16 cellular contexts compared by ENCODE assay signal in the genomic region with DNA sequence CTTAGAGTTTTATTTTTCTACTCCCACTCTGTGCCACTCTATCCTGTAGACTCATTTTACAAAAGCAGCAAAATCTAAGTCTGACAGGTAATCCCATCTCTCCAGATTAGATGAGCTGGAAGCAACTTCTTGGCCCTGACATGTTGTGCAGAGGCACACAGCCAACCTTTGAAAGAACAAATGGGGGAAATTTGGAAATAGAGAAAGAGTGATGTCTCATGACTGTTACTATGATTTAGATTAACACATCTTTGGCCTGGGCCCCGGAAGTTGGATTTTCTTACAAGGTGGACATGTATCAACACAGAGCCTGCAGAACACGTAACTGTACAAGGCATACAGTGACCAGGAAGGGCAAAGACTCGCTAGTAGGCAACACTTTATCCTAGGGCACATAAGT.
"Had no signal": no experiment of that assay in that cellular context is flagged by ENCODE, and none has a peak within 500 bp of the region (broad histone marks: within the 10 kb centered on the region; RNA-seq: fewer than 3 reads in every experiment).

No MANE protein-coding gene starts in this region.

- ATAC-seq: body of pancreas; effector memory CD8-positive, alpha-beta T cell; heart left ventricle; stimulated activated naive B cell treated with anti-CD40 and anti-IgM and Interleukin-4, amounts not matched to agents 10 μg/mL and 1 μg/mL and 100 μg/mL, for 72 hours had no signal

- H3K4me1 ChIP-seq: body of pancreas, esophagus muscularis mucosa, right atrium auricular region had no signal

- DNase-seq: activated effector memory CD4-positive, alpha-beta T cell treated with Interleukin-2 at 50 U/mL for 16 hours; activated T-cell treated with anti-CD3 and anti-CD28 coated beads, Interleukin-2, amount 50 U/mL, for 24 hours; body of pancreas; cerebellar nuclear complex; effector memory CD8-positive, alpha-beta T cell; heart left ventricle; islet precursor cell; small intestine; stimulated activated naive B cell treated with anti-CD40 and anti-IgM and Interleukin-4, amounts not matched to agents 10 μg/mL and 1 μg/mL and 100 μg/mL, for 72 hours; substantia nigra; T-helper 2 cell; trophoblast cell had no signal

- H3K36me3 ChIP-seq: esophagus muscularis mucosa, heart left ventricle, right atrium auricular region had no signal

- H3K27me3 ChIP-seq: body of pancreas, esophagus muscularis mucosa, right atrium auricular region had no signal

- H3K27ac ChIP-seq: body of pancreas, esophagus muscularis mucosa, heart left ventricle, right atrium auricular region had no signal

- H3K4me3 Mint-ChIP-seq: activated naive CD4-positive, alpha-beta T cell treated with anti-CD3 and anti-CD28 coated beads, Interleukin-2, amount 50 U/mL, for 24 hours; activated T-cell treated with anti-CD3 and anti-CD28 coated beads, Interleukin-2, amount 50 U/mL, for 24 hours; dendritic cell treated with granulocyte-macrophage colony-stimulating factor and Interleukin-4, amounts not matched to agents 40 ng/mL and 50 ng/mL, for 4 days; effector memory CD8-positive, alpha-beta T cell; stimulated activated naive B cell treated with anti-CD40 and anti-IgM and Interleukin-4, amounts not matched to agents 10 μg/mL and 1 μg/mL and 100 μg/mL, for 72 hours had no signal

- H3K27ac Mint-ChIP-seq: activated naive CD4-positive, alpha-beta T cell treated with anti-CD3 and anti-CD28 coated beads, Interleukin-2, amount 50 U/mL, for 24 hours; activated T-cell treated with anti-CD3 and anti-CD28 coated beads, Interleukin-2, amount 50 U/mL, for 24 hours; dendritic cell treated with granulocyte-macrophage colony-stimulating factor and Interleukin-4, amounts not matched to agents 40 ng/mL and 50 ng/mL, for 4 days; effector memory CD8-positive, alpha-beta T cell; stimulated activated naive B cell treated with anti-CD40 and anti-IgM and Interleukin-4, amounts not matched to agents 10 μg/mL and 1 μg/mL and 100 μg/mL, for 72 hours had no signal

- H3K4me3 ChIP-seq: body of pancreas, esophagus muscularis mucosa, heart left ventricle, right atrium auricular region had no signal
